Comparison of ENCODE assay signal across 8 cellular contexts in genomic region chr11:124867700-124868099, GRCh38. TPM values are rescaled to one million over a fixed set of nuclear protein-coding genes. Genes with fewer than 3 reads are reported as not detected.
DNase-seq lines count a peak whose midpoint lies in the region; ATAC-seq and TF ChIP-seq lines count a peak whose summit lies in the region.

No MANE protein-coding gene starts in this region.

- peak; percentile 12 for DNase-seq in NOMO-1 treated with DMSO at 0.1 percent for 48 hours (lab: John Stamatoyannopoulos, UW; ENCODE audit: unreplicated experiment)
- DNase-seq in NOMO-1 treated with dmso at 0.1 percent for 144 hours (lab: John Stamatoyannopoulos, UW; ENCODE audit: unreplicated experiment): no peak
- peak; percentile 35 to 58 for DNase-seq in HAP-1 (ENCODE audit: low spot score in 2 of 2)
- DNase-seq in PC-3: peak; percentile 64
- no peak for DNase-seq in esophagus squamous epithelium (lab: John Stamatoyannopoulos, UW)
- DNase-seq in sciatic nerve (ENCODE audit: low spot score): peak; percentile 45
- DNase-seq in NCI-H345 (lab: John Stamatoyannopoulos, UW): no peak

- 4 to 10% methylated on average over 8 of the region's 8 CpGs for WGBS in esophagus squamous epithelium, 2 donors

- no peaks in the 10 kb centered on the region for H3F3A ChIP-seq in PC-3 (ENCODE audit: low read length, unreplicated experiment)

- H4K20me1 ChIP-seq in PC-3 (ENCODE audit: low read length): no peaks in the 10 kb centered on the region

- H3K9me3 ChIP-seq in HAP-1 (no peaks in the 10 kb centered on the region), PC-3 (ENCODE audit: low read length) (no peaks in the 10 kb centered on the region), esophagus squamous epithelium (no peaks in the 10 kb centered on the region)

- TF ChIP-seq CTCF in PC-3 (conservative IDR thresholded peaks at IDR 0.05; ENCODE audit: low read depth, low read length) (peak; percentile 75), esophagus squamous epithelium (IDR thresholded peaks at IDR 0.05) (peak in 5 of 6 experiments; percentile 24 to 51 (median 33))

- H3K9me2 ChIP-seq in PC-3 (replicated peaks; ENCODE audit: low read length): no peaks in the 10 kb centered on the region

- peak overlapping the region; percentile 40; the same call in 1 of the 2 replicates for H2AFZ ChIP-seq in PC-3 (ENCODE audit: low read length)

- H3K4me3 ChIP-seq in HAP-1: no peak overlapping the region
- H3K4me3 ChIP-seq in PC-3 (ENCODE audit: low read length): 0 out of 2 replicates have a peak overlapping the region, but pooled peaks have one; percentile 4
- no peak overlapping the region for H3K4me3 ChIP-seq in esophagus squamous epithelium

- BruUV-seq in PC-3 (replicated peaks; lab: Mats Ljungman, UMichigan): no TSS peak

- H3K27ac ChIP-seq in PC-3 (ENCODE audit: low read length) (no peak overlapping the region), esophagus squamous epithelium (no peak overlapping the region)

- POLR2A ChIA-PET in PC-3 (lab: Charles Lee; ENCODE audit: unreplicated experiment): interaction anchor here (0.6 kb wide), 1 partner anchor 27 kb away, joined by 5 read pairs; no protein-coding TSS in a partner anchor

- no peaks in the 10 kb centered on the region for H3K79me2 ChIP-seq in PC-3 (ENCODE audit: low read length)

- CTCF ChIA-PET in PC-3 (lab: Charles Lee): interaction anchor here (0.5 to 1.3 kb wide), 6 partner anchors 9 to 199 kb away, joined by 3 to 13 read pairs (median 6); partner anchors contain the start of genes SIAE and SPA17

- peaks cover 92% of the 10 kb centered on the region for H3K27me3 ChIP-seq in HAP-1 (ENCODE audit: low read depth)
- peaks cover 58% of the 10 kb centered on the region for H3K27me3 ChIP-seq in PC-3 (ENCODE audit: low read length)
- H3K27me3 ChIP-seq in esophagus squamous epithelium: peaks cover 25 to 100% (median 56%) of the 10 kb centered on the region in 4 donors

- no peak overlapping the region for H3K9ac ChIP-seq in PC-3 (ENCODE audit: low read length)

- TF ChIP-seq POLR2A in esophagus squamous epithelium (IDR thresholded peaks at IDR 0.05): no peak

- in situ Hi-C loops in HAP-1 (cut with MboI; ENCODE audit: low sequenced_read_pairs): loop anchor here (10.0 to 25.0 kb wide), 2 partner anchors 223 to 455 kb away; partner anchors contain the start of gene OR8B4

- peaks cover 3% of the 10 kb centered on the region; the same call in 1 of the 2 replicates for H3K4me1 ChIP-seq in HAP-1
- no peaks in the 10 kb centered on the region for H3K4me1 ChIP-seq in PC-3 (ENCODE audit: insufficient read depth, low read length)
- H3K4me1 ChIP-seq in esophagus squamous epithelium: peaks cover 13 to 65% (median 39%) of the 10 kb centered on the region in 3 donors

- intact Hi-C loops in PC-3 (cut with micrococcal nuclease): loop anchor here (1.0 to 2.0 kb wide), 4 partner anchors 30 to 223 kb away; partner anchors contain the start of gene MSANTD2
- intact Hi-C loops in esophagus squamous epithelium (cut with DNase I): no loop called here
- intact Hi-C loops in sciatic nerve (cut with DNase I): loop anchor here (10.0 kb wide), 1 partner anchor 193 kb away; the partner anchor contains the start of genes SIAE and SPA17

- ATAC-seq in PC-3 (peak; percentile 75), sciatic nerve (no peak)
- ATAC-seq in activated CD4-positive, CD25-positive, alpha-beta regulatory T cell treated with anti-CD3 and anti-CD28 coated beads, Interleukin-2, amount 50 U/mL, for 24 hours: no peak

- peak overlapping the region; percentile 45 for H3K4me2 ChIP-seq in PC-3 (ENCODE audit: low read length)

- H3K36me3 ChIP-seq in HAP-1 (replicated peaks) (no peaks in the 10 kb centered on the region), PC-3 (ENCODE audit: low read depth, low read length) (no peaks in the 10 kb centered on the region), esophagus squamous epithelium (no peaks in the 10 kb centered on the region)

RNA-seq across cellular contexts. Expression of gene ROBO3, which starts 2.5 kb away (rescaled TPM):
- total RNA-seq in PC-3 (2014; rRNA removed): 18.5 and 26.6 TPM in 2 replicates
- 10 to 100 TPM in 1 of 4 donors, 1 to 10 TPM in 3; 1.8 to 12.4 (median 3.8) TPM for total RNA-seq in esophagus squamous epithelium
- 36.6 TPM for total RNA-seq in sciatic nerve

RNA-seq across cellular contexts. Expression of gene ROBO4, which starts 30.0 kb away (rescaled TPM):
- total RNA-seq in PC-3 (2014; rRNA removed) (1.6 and 9.7 TPM in 2 replicates), esophagus squamous epithelium (10 to 100 TPM in 2 of 4 donors, 1 to 10 TPM in 2; 4.5 to 11.9 (median 8.6) TPM), sciatic nerve (34.4 TPM)

RNA-seq across cellular contexts. Expression of gene HEPN1, which starts 51.4 kb away (rescaled TPM):
- not detected in 2 replicates for total RNA-seq in PC-3 (2014; rRNA removed)
- not detected for total RNA-seq in esophagus squamous epithelium
- total RNA-seq in sciatic nerve: not detected

Comparison
In these comparisons a context has a peak if more than half of its experiments do, and no peak if none do; other contexts are left out.
1. DNase-seq: peak in NOMO-1 treated with DMSO at 0.1 percent for 48 hours (single experiment), HAP-1 (2 of 2), PC-3 (single experiment) and sciatic nerve (single experiment); none in NOMO-1 treated with dmso at 0.1 percent for 144 hours (single experiment), esophagus squamous epithelium (single experiment) and NCI-H345 (single experiment).